In genomic region chr3:183188895-183189462, GRCh38 we compare ENCODE assay signal across 8 cellular contexts. TPM values are rescaled to one million over a fixed set of nuclear protein-coding genes. Genes with fewer than 3 reads are reported as not detected.
DNase-seq lines count a peak whose midpoint lies in the region; ATAC-seq and TF ChIP-seq lines count a peak whose summit lies in the region.

No MANE protein-coding gene starts in this region.

- H3K4me1 ChIP-seq in OCI-LY3 (ENCODE audit: low read length) (peaks cover 8% of the 10 kb centered on the region), osteoblast (ENCODE audit: insufficient read depth, low read length) (peaks cover 6% of the 10 kb centered on the region), gastroesophageal sphincter (peaks cover 0 to 8% (median 0%) of the 10 kb centered on the region in 3 donors)

- H3K4me2 ChIP-seq in OCI-LY3 (ENCODE audit: low read length), result no peak overlapping the region
- H3K4me2 ChIP-seq in osteoblast (ENCODE audit: insufficient read depth, low read length), result no peak overlapping the region

- DNase-seq in COLO668 (lab: John Stamatoyannopoulos, UW; ENCODE audit: unreplicated experiment), result peak; percentile 4
- no peak for DNase-seq in osteoblast (ENCODE audit: insufficient read length, low spot score, missing footprints)
- no peak for DNase-seq in D341Med (ENCODE audit: low spot score)
- no peak for DNase-seq in NCI-H446 treated with DMSO at 0.1 percent for 48 hours (lab: John Stamatoyannopoulos, UW)

- H3K27me3 ChIP-seq in OCI-LY3 (ENCODE audit: low read depth, low read length), result peaks cover 13% of the 10 kb centered on the region
- H3K27me3 ChIP-seq in osteoblast (ENCODE audit: insufficient read depth, low read length), result no peaks in the 10 kb centered on the region
- H3K27me3 ChIP-seq in gastroesophageal sphincter, result no peaks in the 10 kb centered on the region

- H2AFZ ChIP-seq in OCI-LY3 (ENCODE audit: low read depth, low read length) (no peak overlapping the region), osteoblast (ENCODE audit: low read length) (no peak overlapping the region)

- peaks cover 46% of the 10 kb centered on the region for H3K4me1 Mint-ChIP-seq in dendritic cell treated with granulocyte-macrophage colony-stimulating factor and Interleukin-4, amounts not matched to agents 40 ng/mL and 50 ng/mL, for 4 days (ENCODE audit: low read depth)

- peak; percentile 57 for TF ChIP-seq CTCF in OCI-LY3 (IDR thresholded peaks at IDR 0.05; ENCODE audit: low read depth, low read length)
- peak; percentile 51 for TF ChIP-seq CTCF in osteoblast (IDR thresholded peaks at IDR 0.05; ENCODE audit: extremely low read depth, low read depth, low read length)
- peak in 1 of 4 experiments; percentile 34 for TF ChIP-seq CTCF in gastroesophageal sphincter (IDR thresholded peaks at IDR 0.05)

- no peaks in the 10 kb centered on the region for H3K27me3 Mint-ChIP-seq in dendritic cell treated with granulocyte-macrophage colony-stimulating factor and Interleukin-4, amounts not matched to agents 40 ng/mL and 50 ng/mL, for 4 days

- H3K27ac ChIP-seq in OCI-LY3 (ENCODE audit: low read length) (no peak overlapping the region), osteoblast (ENCODE audit: low read depth, low read length) (no peak overlapping the region), gastroesophageal sphincter (no peak overlapping the region)

- H3K79me2 ChIP-seq in OCI-LY3 (ENCODE audit: low read length) (no peaks in the 10 kb centered on the region), osteoblast (ENCODE audit: insufficient read depth, low read length) (no peaks in the 10 kb centered on the region)

- H3K4me3 ChIP-seq in OCI-LY3 (ENCODE audit: low read length), result no peak overlapping the region
- no peak overlapping the region for H3K4me3 ChIP-seq in osteoblast (ENCODE audit: insufficient read depth, low read length)
- H3K4me3 ChIP-seq in gastroesophageal sphincter, result no peak overlapping the region

- H3K36me3 ChIP-seq in OCI-LY3 (replicated peaks; ENCODE audit: low read depth, low read length) (no peaks in the 10 kb centered on the region), osteoblast (ENCODE audit: insufficient read depth, low read length) (no peaks in the 10 kb centered on the region), gastroesophageal sphincter (no peaks in the 10 kb centered on the region)

- peak overlapping the region; percentile 59 for H3K27ac Mint-ChIP-seq in dendritic cell treated with granulocyte-macrophage colony-stimulating factor and Interleukin-4, amounts not matched to agents 40 ng/mL and 50 ng/mL, for 4 days

- peak; percentile 58 for ATAC-seq in GM19324 (IDR thresholded peaks at IDR 0.05; ENCODE audit: low FRiP score, unreplicated experiment)
- no peak for ATAC-seq in gastroesophageal sphincter

- WGBS in gastroesophageal sphincter (ENCODE audit: low coverage in 1 of 2), 2 donors, result 88 to 90% methylated on average over 2 to 5 of the region's 7 CpGs

- TF ChIP-seq EP300 in gastroesophageal sphincter (IDR thresholded peaks at IDR 0.05), result no peak

- H3K9me3 ChIP-seq in OCI-LY3 (ENCODE audit: insufficient read depth, low read length) (no peaks in the 10 kb centered on the region), osteoblast (ENCODE audit: low read depth, low read length) (no peaks in the 10 kb centered on the region), gastroesophageal sphincter (no peaks in the 10 kb centered on the region)

- H3K36me3 Mint-ChIP-seq in dendritic cell treated with granulocyte-macrophage colony-stimulating factor and Interleukin-4, amounts not matched to agents 40 ng/mL and 50 ng/mL, for 4 days (ENCODE audit: low read depth), result no peaks in the 10 kb centered on the region

- H4K20me1 ChIP-seq in OCI-LY3 (ENCODE audit: insufficient read depth, low read length) (no peaks in the 10 kb centered on the region; the same call in 1 of the 2 replicates), osteoblast (ENCODE audit: insufficient read depth, low read length) (no peaks in the 10 kb centered on the region)

- no peak overlapping the region for H3K4me3 Mint-ChIP-seq in dendritic cell treated with granulocyte-macrophage colony-stimulating factor and Interleukin-4, amounts not matched to agents 40 ng/mL and 50 ng/mL, for 4 days

- H3K9ac ChIP-seq in OCI-LY3 (ENCODE audit: low read length), result no peak overlapping the region

- H3K9me3 Mint-ChIP-seq in dendritic cell treated with granulocyte-macrophage colony-stimulating factor and Interleukin-4, amounts not matched to agents 40 ng/mL and 50 ng/mL, for 4 days, result no peaks in the 10 kb centered on the region

- no peak for TF ChIP-seq POLR2A in gastroesophageal sphincter (IDR thresholded peaks at IDR 0.05)

- intact Hi-C loops in dendritic cell treated with granulocyte-macrophage colony-stimulating factor and Interleukin-4, amounts not matched to agents 40 ng/mL and 50 ng/mL, for 4 days (cut with micrococcal nuclease), result loop anchor here (5.0 kb wide), 1 partner anchor 68 kb away; no protein-coding TSS in a partner anchor

RNA-seq across cellular contexts. Expression of gene LAMP3, which starts 26.4 kb away (rescaled TPM):
- under 0.01 TPM in 2 replicates for total RNA-seq in osteoblast
- under 1 TPM in 1 of 4 donors, not detected in 3; 0.74 TPM for total RNA-seq in gastroesophageal sphincter
